In the genomic region with DNA sequence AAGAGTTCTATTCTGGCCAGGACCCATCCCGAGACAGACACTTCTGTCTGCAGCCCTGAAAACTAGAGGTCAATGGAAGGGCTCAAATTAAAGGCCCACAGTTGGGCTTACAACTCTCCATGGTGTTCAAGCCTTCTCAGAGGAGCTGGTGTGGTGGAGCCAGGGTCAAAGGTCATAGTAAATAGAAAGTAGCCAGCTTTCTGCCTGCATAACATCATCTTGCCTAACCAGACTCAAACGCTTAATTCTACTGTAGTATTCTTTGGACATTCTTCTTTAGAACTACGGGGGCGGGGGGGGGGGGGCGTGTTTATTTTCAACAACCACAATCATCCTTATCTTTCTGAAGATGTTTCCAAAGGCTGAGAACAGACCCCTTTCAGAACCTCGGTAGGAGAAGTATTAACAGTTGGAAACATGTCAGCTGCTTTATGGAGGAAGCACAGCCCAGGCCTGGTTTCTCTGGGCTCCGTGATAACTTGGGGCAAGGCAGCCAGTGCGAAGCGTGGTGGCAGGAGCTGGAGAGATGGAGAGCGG, we compare ENCODE assay signal across 8 cellular contexts. TPM values are rescaled to one million over a fixed set of nuclear protein-coding genes. Genes with fewer than 3 reads are reported as not detected.
A peak's percentile ranks its signal among the peaks of the same experiment; 100 is the strongest.
DNase-seq lines count a peak whose midpoint lies in the region; ATAC-seq, FAIRE-seq and TF ChIP-seq lines count a peak whose summit lies in the region.

No MANE protein-coding gene starts in this region.

- H3K36me3 ChIP-seq in OCI-LY7 (ENCODE audit: insufficient read depth, low read length): no peaks in the 10 kb centered on the region
- no peaks in the 10 kb centered on the region for H3K36me3 ChIP-seq in endothelial cell of umbilical vein (ENCODE audit: control insufficient read depth in 2 of 2, extremely low read depth in 1 of 2, insufficient read depth in 2 of 2, low read length in 2 of 2)
- H3K36me3 ChIP-seq in pancreas: no peaks in the 10 kb centered on the region

- H3K4me2 ChIP-seq in OCI-LY7 (ENCODE audit: low read length) (peak overlapping the region; percentile 88; the same call in 1 of the 2 replicates), endothelial cell of umbilical vein (ENCODE audit: insufficient read depth, low read length) (peak overlapping the region; percentile 43)

- CTCF ChIA-PET in OCI-LY7 (lab: Charles Lee; ENCODE audit: unreplicated experiment): no interaction called here
- CTCF ChIA-PET in endothelial cell of umbilical vein (lab: Charles Lee): interaction anchor here (0.7 to 2.3 kb wide), 4 partner anchors 25 to 410 kb away, joined by 3 to 7 read pairs (median 5); no protein-coding TSS in a partner anchor

- H3K27ac ChIP-seq in OCI-LY7 (ENCODE audit: low read depth, low read length, poor library complexity, severe bottlenecking) (no peak overlapping the region), endothelial cell of umbilical vein (ENCODE audit: insufficient read depth, low read depth, low read length) (no peak overlapping the region), pancreas (peak overlapping the region in 3 of 4 donors; percentile 82 to 93 (median 91))

- dilution Hi-C loops in endothelial cell of umbilical vein (cut with MboI; ENCODE audit: extremely low pct_ligation_motif_present, low sequenced_read_pairs): no loop called here

- TF ChIP-seq POLR2A in endothelial cell of umbilical vein (IDR thresholded peaks at IDR 0.05; ENCODE audit: low read depth, low read length): no peak

- POLR2A ChIA-PET in OCI-LY7 (lab: Charles Lee): interaction anchor here (0.5 to 1.5 kb wide), 5 partner anchors 8 to 328 kb away, joined by 3 to 6 read pairs (median 4); no protein-coding TSS in a partner anchor
- POLR2A ChIA-PET in endothelial cell of umbilical vein (lab: Charles Lee): no interaction called here

- H4K20me1 ChIP-seq in OCI-LY7 (ENCODE audit: insufficient read depth, low read length) (no peaks in the 10 kb centered on the region), endothelial cell of umbilical vein (replicated peaks; ENCODE audit: control insufficient read depth, extremely low read depth, insufficient read depth, low read length) (no peaks in the 10 kb centered on the region)

- FAIRE-seq in endothelial cell of umbilical vein (lab: Jason Lieb, UNC) (peak; percentile 21), pancreas (lab: Jason Lieb, UNC) (no peak)

- no peaks in the 10 kb centered on the region for H3K9me1 ChIP-seq in endothelial cell of umbilical vein (replicated peaks; ENCODE audit: control insufficient read depth, extremely low read depth, insufficient read depth, low read length)

- peak overlapping the region; percentile 87 for H3K4me3 ChIP-seq in OCI-LY7 (ENCODE audit: low read depth, low read length, poor library complexity, severe bottlenecking)
- H3K4me3 ChIP-seq in endothelial cell of umbilical vein (replicated peaks in 1 of 3; ENCODE audit: insufficient read depth in 1 of 3, low read depth in 1 of 3, low read length in 3 of 3): no peak overlapping the region
- no peak overlapping the region for H3K4me3 ChIP-seq in pancreas

- H3K4me1 ChIP-seq in OCI-LY7 (ENCODE audit: insufficient read depth, low read length, poor library complexity, severe bottlenecking) (peaks cover 17% of the 10 kb centered on the region), endothelial cell of umbilical vein (ENCODE audit: control insufficient read depth, extremely low read depth, insufficient read depth, low read length) (peaks cover 13% of the 10 kb centered on the region), pancreas (peaks cover 7 to 24% (median 11%) of the 10 kb centered on the region in 3 donors)

- H3K9me2 ChIP-seq in OCI-LY7 (ENCODE audit: insufficient read depth, low read length): no peaks in the 10 kb centered on the region

- DNase-seq in ELF-1 (ENCODE audit: low read depth, low spot score) (peak; percentile 68), OCI-LY7 (ENCODE audit: low spot score) (no peak), endothelial cell of umbilical vein (ENCODE audit: low read depth, low spot score) (no peak), pancreas (no peak), DMS153 (lab: John Stamatoyannopoulos, UW) (no peak), NCI-H2081 (lab: John Stamatoyannopoulos, UW) (no peak)

- no peaks in the 10 kb centered on the region for H3K27me3 ChIP-seq in endothelial cell of umbilical vein (ENCODE audit: control insufficient read depth in 2 of 2, insufficient read depth in 2 of 2, low read length in 2 of 2)
- H3K27me3 ChIP-seq in pancreas: no peaks in the 10 kb centered on the region

- H3K9ac ChIP-seq in endothelial cell of umbilical vein (replicated peaks; ENCODE audit: extremely low read depth, insufficient read depth, low read length): no peak overlapping the region

- H2AFZ ChIP-seq in OCI-LY7 (ENCODE audit: low read length) (peak overlapping the region; percentile 88), endothelial cell of umbilical vein (ENCODE audit: low read depth, low read length) (peak overlapping the region; percentile 98)

- TF ChIP-seq CTCF in OCI-LY7 (conservative IDR thresholded peaks at IDR 0.05; ENCODE audit: low read length): no peak
- TF ChIP-seq CTCF in endothelial cell of umbilical vein (IDR thresholded peaks at IDR 0.05; ENCODE audit: extremely low read depth in 1 of 2, insufficient read depth in 1 of 2, low read depth in 1 of 2, low read length in 2 of 2): no peak
- TF ChIP-seq CTCF in pancreas (IDR thresholded peaks at IDR 0.05): no peak

- no TSS peak for BruUV-seq in OCI-LY7 (replicated peaks; lab: Mats Ljungman, UMichigan)
- BruUV-seq in endothelial cell of umbilical vein (replicated peaks; lab: Mats Ljungman, UMichigan): no TSS peak

- peaks cover 6% of the 10 kb centered on the region; the same call in 1 of the 2 replicates for H3K79me2 ChIP-seq in OCI-LY7 (ENCODE audit: insufficient read depth, low read depth, low read length)
- H3K79me2 ChIP-seq in endothelial cell of umbilical vein (ENCODE audit: control insufficient read depth, insufficient read depth, low read length): peaks cover 26% of the 10 kb centered on the region

- intact Hi-C loops in OCI-LY7 (cut with micrococcal nuclease; ENCODE audit: unreplicated experiment): loop anchor here (5.0 kb wide), 1 partner anchor 131 kb away; no protein-coding TSS in a partner anchor
- intact Hi-C loops in endothelial cell of umbilical vein (cut with micrococcal nuclease): loop anchor here (2.0 kb wide), 2 partner anchors 55 to 63 kb away; no protein-coding TSS in a partner anchor
- intact Hi-C loops in pancreas (cut with DNase I): no loop called here

- WGBS in pancreas, 2 donors: 42 to 46% methylated on average over 10 of the region's 10 CpGs

- ATAC-seq in pancreas (peak in 2 of 4 donors; percentile 2 to 8), HG03354 (IDR thresholded peaks at IDR 0.05; ENCODE audit: poor library complexity, severe bottlenecking, unreplicated experiment) (no peak), GM18873 (IDR thresholded peaks at IDR 0.05; ENCODE audit: low FRiP score, unreplicated experiment) (no peak)

- H3K9me3 ChIP-seq in OCI-LY7 (ENCODE audit: low read length) (no peaks in the 10 kb centered on the region), endothelial cell of umbilical vein (replicated peaks; ENCODE audit: control insufficient read depth, insufficient read depth, low read length) (no peaks in the 10 kb centered on the region), pancreas (no peaks in the 10 kb centered on the region)

TF ChIP-seq in endothelial cell of umbilical vein, 7 proteins besides CTCF, POLR2A, EP300 and RAD21:
- TF ChIP-seq GATA2 (IDR thresholded peaks at IDR 0.05; ENCODE audit: insufficient read depth, insufficient read length, low read depth, low read length) (no peak), EZH2 (IDR thresholded peaks at IDR 0.05; ENCODE audit: borderline replicate concordance, low read depth, low read length, severe bottlenecking) (no peak), FOS (IDR thresholded peaks at IDR 0.05; ENCODE audit: borderline replicate concordance, insufficient read depth, low read length) (no peak), MYC (IDR thresholded peaks at IDR 0.05; ENCODE audit: low read depth, low read length) (no peak), POLR2AphosphoS5 (IDR thresholded peaks at IDR 0.05; ENCODE audit: insufficient read depth, low read depth, low read length) (no peak), JUN (IDR thresholded peaks at IDR 0.05; ENCODE audit: borderline replicate concordance, insufficient read depth, insufficient read length, low read depth) (no peak)
- TF ChIP-seq, protein P1, sequence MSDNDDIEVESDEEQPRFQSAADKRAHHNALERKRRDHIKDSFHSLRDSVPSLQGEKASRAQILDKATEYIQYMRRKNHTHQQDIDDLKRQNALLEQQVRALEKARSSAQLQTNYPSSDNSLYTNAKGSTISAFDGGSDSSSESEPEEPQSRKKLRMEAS (IDR thresholded peaks at IDR 0.05; ENCODE audit: insufficient read depth, insufficient read length): no peak

RNA-seq across cellular contexts. Expression of a gene that starts 1.5 kb away (rescaled TPM):
- 3.4 and 4.4 TPM in 2 replicates for total RNA-seq in OCI-LY7 (2014; rRNA removed; shearing (Covaris generic))
- total RNA-seq in OCI-LY7 (2022) (5.5 and 7.1 TPM in 2 replicates), endothelial cell of umbilical vein (30.8 and 33.0 TPM in 2 replicates), pancreas (10 to 100 TPM; 22.7 to 45.3 (median 30.5) TPM)
- polyA plus RNA-seq in endothelial cell of umbilical vein (3.1 and 3.7 TPM in 2 replicates), pancreas (10 to 100 TPM in 1 of 2 donors, 1 to 10 TPM in 1; 8.9 to 12.4 TPM)
- 2.9 and 3.6 TPM in 2 replicates for polyA plus RNA-seq in endothelial cell of umbilical vein (2011; cell fraction: cytosol; rRNA removed)
- polyA plus RNA-seq in endothelial cell of umbilical vein (2011; cell fraction: nucleus; rRNA removed): 14.8 and 18.3 TPM in 2 replicates
- polyA plus RNA-seq in endothelial cell of umbilical vein (2012): 8.7 and 10.9 TPM in 2 replicates
- polyA minus RNA-seq in endothelial cell of umbilical vein: 26.6 and 27.2 TPM in 2 replicates
- polyA minus RNA-seq in endothelial cell of umbilical vein (2011; cell fraction: cytosol; rRNA and poly(A)+ RNA removed): 12.1 TPM
- 30.9 and 41.3 TPM in 2 replicates for polyA minus RNA-seq in endothelial cell of umbilical vein (2011; cell fraction: nucleus; rRNA and poly(A)+ RNA removed)

Comparison
In these comparisons a context has a peak if more than half of its experiments do, and no peak if none do; other contexts are left out.
1. H3K27ac ChIP-seq: peak in pancreas (3 of 4); none in OCI-LY7 (single experiment) and endothelial cell of umbilical vein (single experiment).
2. intact Hi-C loops: an anchor here in OCI-LY7 (5.0 kb wide) and endothelial cell of umbilical vein (2.0 kb wide); none called in pancreas.